In genomic region chr5:150542933-150543445, GRCh38 we compare ENCODE assay signal across 13 cellular contexts. TPM values are rescaled to one million over a fixed set of nuclear protein-coding genes. Genes with fewer than 3 reads are reported as not detected.
DNase-seq lines count a peak whose midpoint lies in the region; ATAC-seq and TF ChIP-seq lines count a peak whose summit lies in the region.
"Had no signal": no experiment of that assay in that cellular context is flagged by ENCODE, and none has a peak within 500 bp of the region (broad histone marks: within the 10 kb centered on the region; RNA-seq: fewer than 3 reads in every experiment).

No MANE protein-coding gene starts in this region.

- H3K27me3 ChIP-seq in heart right ventricle (no peaks in the 10 kb centered on the region), esophagus squamous epithelium (no peaks in the 10 kb centered on the region), neuronal stem cell (ENCODE audit: control insufficient read depth in 3 of 3, insufficient read depth in 3 of 3, low read depth in 1 of 3, low read length in 3 of 3) (no peaks in the 10 kb centered on the region), vagina (no peaks in the 10 kb centered on the region)

- H3K4me3 ChIP-seq in heart right ventricle (no peak overlapping the region), esophagus squamous epithelium (no peak overlapping the region), neuronal stem cell (ENCODE audit: low read length in 2 of 2) (no peak overlapping the region), vagina (no peak overlapping the region)
- H3K4me3 ChIP-seq: A549 had no signal

- ATAC-seq in heart right ventricle, result peak in 3 of 8 donors; percentile 15 to 31 (median 20)
- ATAC-seq: A549, natural killer cell had no signal

- peaks cover 0 to 63% (median 42%) of the 10 kb centered on the region in 9 donors for H3K4me1 ChIP-seq in heart right ventricle
- H3K4me1 ChIP-seq in esophagus squamous epithelium, result peaks cover 18 to 51% (median 24%) of the 10 kb centered on the region in 3 donors
- peaks cover 0 to 9% of the 10 kb centered on the region in 2 donors for H3K4me1 ChIP-seq in neuronal stem cell (ENCODE audit: control insufficient read depth in 2 of 2, insufficient read depth in 1 of 2, low read depth in 1 of 2, low read length in 2 of 2)
- H3K4me1 ChIP-seq in vagina, result peaks cover 17% of the 10 kb centered on the region

- no peak overlapping the region for H4K91ac ChIP-seq in neuronal stem cell (ENCODE audit: low read depth, low read length, poor library complexity)

- TF ChIP-seq CTCF in heart right ventricle (IDR thresholded peaks at IDR 0.05), result no peak
- no peak for TF ChIP-seq CTCF in esophagus squamous epithelium (IDR thresholded peaks at IDR 0.05)
- no peak for TF ChIP-seq CTCF in vagina (IDR thresholded peaks at IDR 0.05)

- H3K9me3 ChIP-seq in heart right ventricle, result no peaks in the 10 kb centered on the region
- no peaks in the 10 kb centered on the region for H3K9me3 ChIP-seq in esophagus squamous epithelium
- H3K9me3 ChIP-seq in neuronal stem cell (replicated peaks in 1 of 2; ENCODE audit: control insufficient read depth in 2 of 2, insufficient read depth in 1 of 2, low read depth in 1 of 2, low read length in 2 of 2), result peaks cover 0 to 2% of the 10 kb centered on the region in 2 donors
- H3K9me3 ChIP-seq in vagina, result no peaks in the 10 kb centered on the region
- H3K9me3 ChIP-seq: A549 had no signal

- H3K18ac ChIP-seq in neuronal stem cell (ENCODE audit: low read length), result no peak overlapping the region

- no peak overlapping the region for H2AK5ac ChIP-seq in neuronal stem cell (ENCODE audit: low read depth, low read length)

- TF ChIP-seq POLR2A in esophagus squamous epithelium (IDR thresholded peaks at IDR 0.05) (no peak), vagina (IDR thresholded peaks at IDR 0.05) (no peak)

- no peaks in the 10 kb centered on the region for H3K36me3 Mint-ChIP-seq in activated T-helper 1 cell treated with anti-CD3 and anti-CD28 coated beads, Interleukin-12 subunit alpha, Interleukin-12 subunit beta, Interleukin-2, Interleukin-4 antibody, amounts not matched to agents 30 ng/mL and 10 ng/mL and 1 ng/mL, durations not matched to agents 14 hours and 24 hours and 36 hours (ENCODE audit: low read depth)
- H3K36me3 Mint-ChIP-seq: natural killer cell had no signal

- intact Hi-C loops in heart right ventricle (cut with DNase I), result loop anchor here in 7 of 10 donors (5.0 to 10.0 kb wide), 4 partner anchors 56 to 86 kb away; no protein-coding TSS in a partner anchor
- intact Hi-C loops in cardiac septum (cut with DNase I), result no loop called here
- intact Hi-C loops in esophagus squamous epithelium (cut with DNase I), result loop anchor here (5.0 kb wide), 1 partner anchor 86 kb away; no protein-coding TSS in a partner anchor
- intact Hi-C loops in vagina (cut with DNase I), result no loop called here
- intact Hi-C loops in activated T-helper 1 cell treated with anti-CD3 and anti-CD28 coated beads, Interleukin-12 subunit alpha, Interleukin-12 subunit beta, Interleukin-2, Interleukin-4 antibody, amounts not matched to agents 30 ng/mL and 10 ng/mL and 1 ng/mL, durations not matched to agents 14 hours and 24 hours and 36 hours (cut with micrococcal nuclease), result no loop called here

- no peak overlapping the region for H3K23ac ChIP-seq in neuronal stem cell (ENCODE audit: low read depth, low read length, poor library complexity)

- H3K4me2 ChIP-seq in neuronal stem cell (ENCODE audit: insufficient read depth, low read length, poor library complexity, severe bottlenecking), result no peak overlapping the region
- H3K4me2 ChIP-seq: A549 had no signal

- no peak overlapping the region for H3K14ac ChIP-seq in neuronal stem cell (ENCODE audit: low read length)

- no peak overlapping the region for H4K8ac ChIP-seq in neuronal stem cell (ENCODE audit: low read depth, low read length)

- 53 to 59% methylated on average over 12 of the region's 12 CpGs for WGBS in heart right ventricle, 2 donors
- 60% methylated on average over 3 of the region's 12 CpGs; no CpG with 5 or more reads in 1 of the 2 donors for WGBS in esophagus squamous epithelium, 2 donors
- WGBS in neuronal stem cell (ENCODE audit: extremely low coverage in 2 of 2, insufficient read length in 2 of 2, insufficient replicate concordance in 1 of 2), 2 donors, result no CpG with 5 or more reads among the region's 12 CpGs

- no peak overlapping the region for H2BK15ac ChIP-seq in neuronal stem cell (ENCODE audit: low read length)

- DNase-seq in heart right ventricle (no peak), cardiac septum (ENCODE audit: low spot score) (no peak), esophagus squamous epithelium (lab: John Stamatoyannopoulos, UW) (no peak), neuronal stem cell (ENCODE audit: low spot score) (no peak), vagina (ENCODE audit: extremely low spot score in 2 of 2) (no peak), medulla oblongata (ENCODE audit: extremely low spot score) (no peak), NCI-H446 treated with DMSO at 0.1 percent for 48 hours (lab: John Stamatoyannopoulos, UW) (no peak)
- no peak for DNase-seq in activated T-helper 1 cell treated with anti-CD3 and anti-CD28 coated beads, Interleukin-12 subunit alpha, Interleukin-12 subunit beta, Interleukin-2, Interleukin-4 antibody, amounts not matched to agents 30 ng/mL and 10 ng/mL and 1 ng/mL, durations not matched to agents 14 hours and 24 hours and 36 hours (ENCODE audit: low spot score)
- DNase-seq: Calu3, MM.1S, natural killer cell, substantia nigra had no signal

- H3K27ac Mint-ChIP-seq in activated T-helper 1 cell treated with anti-CD3 and anti-CD28 coated beads, Interleukin-12 subunit alpha, Interleukin-12 subunit beta, Interleukin-2, Interleukin-4 antibody, amounts not matched to agents 30 ng/mL and 10 ng/mL and 1 ng/mL, durations not matched to agents 14 hours and 24 hours and 36 hours, result no peak overlapping the region
- H3K27ac Mint-ChIP-seq: natural killer cell had no signal

- no peak overlapping the region for H2AFZ ChIP-seq in neuronal stem cell (ENCODE audit: low read length)

- H3K9ac ChIP-seq in neuronal stem cell (ENCODE audit: low read depth, low read length, poor library complexity), result peak overlapping the region; percentile 24

- no peak overlapping the region for H2BK5ac ChIP-seq in neuronal stem cell (ENCODE audit: low read length)

- peak overlapping the region in 7 of 10 donors; percentile 38 to 86 (median 81) for H3K27ac ChIP-seq in heart right ventricle
- H3K27ac ChIP-seq in esophagus squamous epithelium, result peak overlapping the region; percentile 81 to 93 (median 88)
- H3K27ac ChIP-seq in neuronal stem cell (replicated peaks; ENCODE audit: low read length), result no peak overlapping the region
- peak overlapping the region; percentile 38 for H3K27ac ChIP-seq in vagina

- H3K4ac ChIP-seq in neuronal stem cell (ENCODE audit: low read length), result no peak overlapping the region

- H2BK12ac ChIP-seq in neuronal stem cell (ENCODE audit: low read length), result no peak overlapping the region

- no peaks in the 10 kb centered on the region for H3K4me1 Mint-ChIP-seq in activated T-helper 1 cell treated with anti-CD3 and anti-CD28 coated beads, Interleukin-12 subunit alpha, Interleukin-12 subunit beta, Interleukin-2, Interleukin-4 antibody, amounts not matched to agents 30 ng/mL and 10 ng/mL and 1 ng/mL, durations not matched to agents 14 hours and 24 hours and 36 hours (ENCODE audit: low read depth)
- H3K4me1 Mint-ChIP-seq: natural killer cell had no signal

- peaks cover 0 to 99% (median 52%) of the 10 kb centered on the region in 9 donors for H3K36me3 ChIP-seq in heart right ventricle
- peaks cover 26 to 96% (median 36%) of the 10 kb centered on the region in 3 donors for H3K36me3 ChIP-seq in esophagus squamous epithelium
- peaks cover 56 to 97% of the 10 kb centered on the region in 2 donors for H3K36me3 ChIP-seq in neuronal stem cell (replicated peaks in 1 of 2; ENCODE audit: control insufficient read depth in 2 of 2, insufficient read depth in 2 of 2, low read length in 2 of 2)
- H3K36me3 ChIP-seq in vagina, result peaks cover 6 to 59% of the 10 kb centered on the region in 2 donors

- no peaks in the 10 kb centered on the region for H3K9me3 Mint-ChIP-seq in activated T-helper 1 cell treated with anti-CD3 and anti-CD28 coated beads, Interleukin-12 subunit alpha, Interleukin-12 subunit beta, Interleukin-2, Interleukin-4 antibody, amounts not matched to agents 30 ng/mL and 10 ng/mL and 1 ng/mL, durations not matched to agents 14 hours and 24 hours and 36 hours
- H3K9me3 Mint-ChIP-seq: natural killer cell had no signal

- no peak overlapping the region for H3K4me3 Mint-ChIP-seq in activated T-helper 1 cell treated with anti-CD3 and anti-CD28 coated beads, Interleukin-12 subunit alpha, Interleukin-12 subunit beta, Interleukin-2, Interleukin-4 antibody, amounts not matched to agents 30 ng/mL and 10 ng/mL and 1 ng/mL, durations not matched to agents 14 hours and 24 hours and 36 hours
- H3K4me3 Mint-ChIP-seq: natural killer cell had no signal

- H2BK120ac ChIP-seq in neuronal stem cell (ENCODE audit: low read depth, low read length), result no peak overlapping the region

- H3K79me1 ChIP-seq in neuronal stem cell (ENCODE audit: low read depth, low read length), result no peaks in the 10 kb centered on the region

- H3K27me3 Mint-ChIP-seq in activated T-helper 1 cell treated with anti-CD3 and anti-CD28 coated beads, Interleukin-12 subunit alpha, Interleukin-12 subunit beta, Interleukin-2, Interleukin-4 antibody, amounts not matched to agents 30 ng/mL and 10 ng/mL and 1 ng/mL, durations not matched to agents 14 hours and 24 hours and 36 hours (ENCODE audit: insufficient read depth), result no peaks in the 10 kb centered on the region

RNA-seq across cellular contexts. Expression of gene NDST1, which starts 35.1 kb away (rescaled TPM):
- total RNA-seq in heart right ventricle (10 to 100 TPM; 50.3 to 86.1 (median 61.5) TPM), cardiac septum (67.6 TPM), esophagus squamous epithelium (100 to 1,000 TPM in 3 of 4 donors, 10 to 100 TPM in 1; 76.5 to 205 (median 118) TPM), vagina (73.9 TPM)
- 10 to 100 TPM; 14.8 to 15.9 TPM for polyA plus RNA-seq in heart right ventricle
- 27.1 TPM for polyA plus RNA-seq in neuronal stem cell (2013, experiment 1 of 2)
- polyA plus RNA-seq in neuronal stem cell (2013, experiment 2 of 2), result 25.9 TPM
- 2.8 and 3.9 TPM in 2 replicates for total RNA-seq in activated T-helper 1 cell treated with anti-CD3 and anti-CD28 coated beads, Interleukin-12 subunit alpha, Interleukin-12 subunit beta, Interleukin-2, Interleukin-4 antibody, amounts not matched to agents 30 ng/mL and 10 ng/mL and 1 ng/mL, durations not matched to agents 14 hours and 24 hours and 36 hours

Comparison
In these comparisons a context has a peak if more than half of its experiments do, and no peak if none do; other contexts are left out.
1. intact Hi-C loops: an anchor here in heart right ventricle (5.0 to 10.0 kb wide) and esophagus squamous epithelium (5.0 kb wide); none called in cardiac septum, vagina and activated T-helper 1 cell treated with anti-CD3 and anti-CD28 coated beads, Interleukin-12 subunit alpha, Interleukin-12 subunit beta, Interleukin-2, Interleukin-4 antibody, amounts not matched to agents 30 ng/mL and 10 ng/mL and 1 ng/mL, durations not matched to agents 14 hours and 24 hours and 36 hours.
2. RNA of gene NDST1, which starts 35.1 kb away (total RNA-seq): 76.5 to 205 TPM in esophagus squamous epithelium, 73.9 TPM in vagina (single experiment), 67.6 TPM in cardiac septum (single experiment) and 50.3 to 86.1 TPM in heart right ventricle; 2.8 to 3.9 TPM in activated T-helper 1 cell treated with anti-CD3 and anti-CD28 coated beads, Interleukin-12 subunit alpha, Interleukin-12 subunit beta, Interleukin-2, Interleukin-4 antibody, amounts not matched to agents 30 ng/mL and 10 ng/mL and 1 ng/mL, durations not matched to agents 14 hours and 24 hours and 36 hours; every median in the first group is over 10 times any median in the second.